ENCODE assay signal across 18 cellular contexts in the genomic region with DNA sequence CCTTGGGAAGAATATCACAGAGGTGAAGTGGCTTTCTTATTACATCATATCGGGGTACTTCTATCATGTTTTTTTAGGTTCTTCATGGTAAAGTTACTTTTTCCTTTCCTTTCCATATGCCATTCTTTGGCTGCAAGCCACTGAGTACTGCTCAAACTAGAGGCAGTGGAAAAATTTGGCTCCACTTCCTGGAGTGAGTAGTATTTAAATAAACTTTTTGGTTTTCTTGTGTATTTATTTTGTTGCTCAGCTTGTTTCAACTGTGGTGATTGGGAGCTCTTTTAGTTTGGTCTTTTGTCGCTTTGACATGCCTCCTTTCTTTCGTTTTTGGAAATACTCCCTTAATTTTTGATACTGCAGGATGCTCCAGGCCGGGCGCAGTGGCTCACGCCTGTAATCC.
DNase-seq lines count a peak whose midpoint lies in the region; ATAC-seq and TF ChIP-seq lines count a peak whose summit lies in the region.
"Had no signal": no experiment of that assay in that cellular context is flagged by ENCODE, and none has a peak within 500 bp of the region (broad histone marks: within the 10 kb centered on the region; RNA-seq: fewer than 3 reads in every experiment).

No MANE protein-coding gene starts in this region.

- intact Hi-C loops in IMR-90 (cut with micrococcal nuclease) (no loop called here), MCF 10A (cut with micrococcal nuclease) (no loop called here)

- H2AK9ac ChIP-seq in IMR-90 (replicated peaks; ENCODE audit: low read depth, low read length, poor library complexity) = no peak overlapping the region

- H3K27ac ChIP-seq in IMR-90 (ENCODE audit: insufficient read depth, low read length) = no peak overlapping the region

- peaks cover 32% of the 10 kb centered on the region for H3K36me3 Mint-ChIP-seq in MCF 10A (ENCODE audit: insufficient read depth, unreplicated experiment)

- H3K23ac ChIP-seq in IMR-90 (ENCODE audit: low read depth, low read length) = no peak overlapping the region

- H3K4me3 Mint-ChIP-seq in MCF 10A (ENCODE audit: unreplicated experiment) = no peak overlapping the region
- H3K4me3 Mint-ChIP-seq: H9 had no signal

- no peak overlapping the region for H3K18ac ChIP-seq in IMR-90 (ENCODE audit: low read depth, low read length)

- H3K14ac ChIP-seq in IMR-90 (replicated peaks; ENCODE audit: low read depth, low read length) = no peak overlapping the region

- TF ChIP-seq RAD21 in IMR-90 (IDR thresholded peaks at IDR 0.05; ENCODE audit: low read length) = no peak

- H2BK5ac ChIP-seq in IMR-90 (ENCODE audit: low read depth, low read length, poor library complexity, severe bottlenecking) = no peak overlapping the region

- no peak for TF ChIP-seq POLR2A in IMR-90 (IDR thresholded peaks at IDR 0.05; ENCODE audit: low read depth, low read length)

- no peak overlapping the region for H2BK120ac ChIP-seq in IMR-90 (ENCODE audit: low read depth, low read length)

- BruUV-seq in IMR-90 (replicated peaks; lab: Mats Ljungman, UMichigan) (no TSS peak), MCF 10A (replicated peaks; lab: Mats Ljungman, UMichigan) (no TSS peak)

- no peaks in the 10 kb centered on the region for H3K4me1 ChIP-seq in IMR-90 (ENCODE audit: control insufficient read depth, insufficient read depth, low read length)
- H3K4me1 ChIP-seq: BE2C had no signal

- POLR2A ChIA-PET in IMR-90 (lab: Charles Lee; ENCODE audit: unreplicated experiment) = no interaction called here
- POLR2A ChIA-PET in MCF 10A (lab: Yijun Ruan, JAX) = no interaction called here

- H4K5ac ChIP-seq in IMR-90 (ENCODE audit: low read depth, low read length) = no peak overlapping the region

- CTCF ChIA-PET in IMR-90 (lab: Yijun Ruan, JAX) = no interaction called here
- CTCF ChIA-PET in MCF 10A (lab: Yijun Ruan, JAX) = no interaction called here

- no peak overlapping the region for H2BK20ac ChIP-seq in IMR-90 (ENCODE audit: low read depth, low read length)

- no peak overlapping the region for H3K27ac Mint-ChIP-seq in MCF 10A (ENCODE audit: low read depth, unreplicated experiment)
- H3K27ac Mint-ChIP-seq: CD4-positive, CD25-positive, alpha-beta regulatory T cell; H9 had no signal

- H3K4me1 Mint-ChIP-seq in MCF 10A (ENCODE audit: insufficient read depth, unreplicated experiment) = no peaks in the 10 kb centered on the region
- H3K4me1 Mint-ChIP-seq: H9 had no signal

- H3K9ac ChIP-seq in IMR-90 (ENCODE audit: low read depth, low read length) = no peak overlapping the region

- no peak overlapping the region for H2BK15ac ChIP-seq in IMR-90 (ENCODE audit: low read depth, low read length)

- no peaks in the 10 kb centered on the region; the same call in 1 of the 2 replicates for H4K20me1 ChIP-seq in IMR-90 (ENCODE audit: insufficient read depth, low read length)

- no peaks in the 10 kb centered on the region for H3K9me3 ChIP-seq in IMR-90 (ENCODE audit: control insufficient read depth, insufficient read depth, low read length)
- H3K9me3 ChIP-seq: BE2C had no signal

- H3K4ac ChIP-seq in IMR-90 (ENCODE audit: low read depth, low read length) = no peak overlapping the region

- WGBS in IMR-90 (ENCODE audit: extremely low coverage in 2 of 2, insufficient read length in 1 of 2), 2 experiments = no CpG with 5 or more reads among the region's 6 CpGs

- H3K9me1 ChIP-seq in IMR-90 (ENCODE audit: insufficient read depth, low read length) = no peaks in the 10 kb centered on the region

- dilution Hi-C loops in IMR-90 (cut with HindIII; ENCODE audit: low sequenced_read_pairs, unreplicated experiment) = no loop called here

- no peak overlapping the region for H3K4me2 ChIP-seq in IMR-90 (ENCODE audit: low read depth, low read length)

- no peak overlapping the region for H3K4me3 ChIP-seq in IMR-90 (ENCODE audit: insufficient read depth, low read depth, low read length)
- H3K4me3 ChIP-seq in foreskin fibroblast (ENCODE audit: low read depth in 1 of 2, low read length in 2 of 2) = no peak overlapping the region

- no peak for TF ChIP-seq CTCF in IMR-90 (conservative IDR thresholded peaks at IDR 0.05; ENCODE audit: low read depth, low read length)
- no peak for TF ChIP-seq CTCF in foreskin fibroblast (IDR thresholded peaks at IDR 0.05; ENCODE audit: low read depth, low read length)
- no peak for TF ChIP-seq CTCF in MCF 10A (IDR thresholded peaks at IDR 0.05; ENCODE audit: unreplicated experiment)

- DNase-seq in AG08396 (ENCODE audit: low spot score) = peak; percentile 5
- peak; percentile 84 for DNase-seq in IMR-90
- peak; percentile 9 for DNase-seq in astrocyte of the hippocampus (ENCODE audit: low read depth, low spot score)
- DNase-seq in foreskin fibroblast = peak; percentile 2 to 20
- DNase-seq in activated gamma-delta T cell treated with Interleukin-2 at 50 U/mL for 16 hours = no peak
- no peak for DNase-seq in MCF 10A (ENCODE audit: unreplicated experiment)
- DNase-seq in COLO668 (lab: John Stamatoyannopoulos, UW; ENCODE audit: unreplicated experiment) = no peak
- DNase-seq: 8988T; BE2C; CD4-positive, CD25-positive, alpha-beta regulatory T cell; H9; MV-4-11; NCI-H1694 treated with DMSO at 0.1 percent for 48 hours; NCI-H774; OCI-M1; SHP77 had no signal

- H3K27me3 ChIP-seq in IMR-90 (ENCODE audit: control insufficient read depth, insufficient read depth, low read length) = no peaks in the 10 kb centered on the region
- H3K27me3 ChIP-seq: BE2C had no signal

- H3K36me3 ChIP-seq in IMR-90 (ENCODE audit: control insufficient read depth, insufficient read depth, low read length) = no peaks in the 10 kb centered on the region
- H3K36me3 ChIP-seq: BE2C had no signal

- H2AFZ ChIP-seq in IMR-90 (replicated peaks; ENCODE audit: low read length, poor library complexity) = no peak overlapping the region

- H3K9me3 Mint-ChIP-seq in MCF 10A (ENCODE audit: unreplicated experiment) = no peaks in the 10 kb centered on the region

- in situ Hi-C loops in IMR-90 (cut with MboI; ENCODE audit: low sequenced_read_pairs) = no loop called here

- H3K79me1 ChIP-seq in IMR-90 (ENCODE audit: low read depth in 1 of 2, low read length in 2 of 2) = no peaks in the 10 kb centered on the region; a peak in 1 of 4 replicates

- H2AK5ac ChIP-seq in IMR-90 (ENCODE audit: low read depth, low read length) = no peak overlapping the region

- H4K8ac ChIP-seq in IMR-90 (ENCODE audit: low read depth in 2 of 2, low read length in 2 of 2) = no peak overlapping the region

- no peak overlapping the region for H4K91ac ChIP-seq in IMR-90 (ENCODE audit: insufficient read depth, low read depth, low read length)

- H3K27me3 Mint-ChIP-seq in MCF 10A (ENCODE audit: insufficient read depth, unreplicated experiment) = no peaks in the 10 kb centered on the region
- H3K27me3 Mint-ChIP-seq: CD4-positive, CD25-positive, alpha-beta regulatory T cell had no signal

- ATAC-seq in IMR-90 (ENCODE audit: low read depth) (peak; percentile 78), GM21576 (IDR thresholded peaks at IDR 0.05; ENCODE audit: unreplicated experiment) (no peak)
- ATAC-seq: SK-N-SH treated with all-trans-retinoic acid at 6 μM for 48 hours had no signal

- no peak overlapping the region for H3K56ac ChIP-seq in IMR-90 (ENCODE audit: extremely low read depth, insufficient read depth, low read length)

TF ChIP-seq in IMR-90, 13 proteins besides CTCF, POLR2A, EP300 and RAD21:
- TF ChIP-seq, protein P1, sequence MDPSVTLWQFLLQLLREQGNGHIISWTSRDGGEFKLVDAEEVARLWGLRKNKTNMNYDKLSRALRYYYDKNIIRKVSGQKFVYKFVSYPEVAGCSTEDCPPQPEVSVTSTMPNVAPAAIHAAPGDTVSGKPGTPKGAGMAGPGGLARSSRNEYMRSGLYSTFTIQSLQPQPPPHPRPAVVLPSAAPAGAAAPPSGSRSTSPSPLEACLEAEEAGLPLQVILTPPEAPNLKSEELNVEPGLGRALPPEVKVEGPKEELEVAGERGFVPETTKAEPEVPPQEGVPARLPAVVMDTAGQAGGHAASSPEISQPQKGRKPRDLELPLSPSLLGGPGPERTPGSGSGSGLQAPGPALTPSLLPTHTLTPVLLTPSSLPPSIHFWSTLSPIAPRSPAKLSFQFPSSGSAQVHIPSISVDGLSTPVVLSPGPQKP (IDR thresholded peaks at IDR 0.05; ENCODE audit: borderline replicate concordance, low read depth, low read length) = no peak
- no peak for TF ChIP-seq MAFK (IDR thresholded peaks at IDR 0.05; ENCODE audit: low read depth, low read length)
- TF ChIP-seq NFE2L2 (IDR thresholded peaks at IDR 0.05; ENCODE audit: low read depth, low read length) = no peak
- no peak for TF ChIP-seq RFX5 (IDR thresholded peaks at IDR 0.05; ENCODE audit: low read depth, low read length)

Comparison
In these comparisons a context has a peak if more than half of its experiments do, and no peak if none do; other contexts are left out.
1. DNase-seq: peak in AG08396 (single experiment), IMR-90 (single experiment), astrocyte of the hippocampus (single experiment) and foreskin fibroblast (2 of 2); none in activated gamma-delta T cell treated with Interleukin-2 at 50 U/mL for 16 hours (single experiment), MCF 10A (single experiment) and COLO668 (single experiment).